Comparison of ENCODE assay signal across 8 cellular contexts in the genomic region with DNA sequence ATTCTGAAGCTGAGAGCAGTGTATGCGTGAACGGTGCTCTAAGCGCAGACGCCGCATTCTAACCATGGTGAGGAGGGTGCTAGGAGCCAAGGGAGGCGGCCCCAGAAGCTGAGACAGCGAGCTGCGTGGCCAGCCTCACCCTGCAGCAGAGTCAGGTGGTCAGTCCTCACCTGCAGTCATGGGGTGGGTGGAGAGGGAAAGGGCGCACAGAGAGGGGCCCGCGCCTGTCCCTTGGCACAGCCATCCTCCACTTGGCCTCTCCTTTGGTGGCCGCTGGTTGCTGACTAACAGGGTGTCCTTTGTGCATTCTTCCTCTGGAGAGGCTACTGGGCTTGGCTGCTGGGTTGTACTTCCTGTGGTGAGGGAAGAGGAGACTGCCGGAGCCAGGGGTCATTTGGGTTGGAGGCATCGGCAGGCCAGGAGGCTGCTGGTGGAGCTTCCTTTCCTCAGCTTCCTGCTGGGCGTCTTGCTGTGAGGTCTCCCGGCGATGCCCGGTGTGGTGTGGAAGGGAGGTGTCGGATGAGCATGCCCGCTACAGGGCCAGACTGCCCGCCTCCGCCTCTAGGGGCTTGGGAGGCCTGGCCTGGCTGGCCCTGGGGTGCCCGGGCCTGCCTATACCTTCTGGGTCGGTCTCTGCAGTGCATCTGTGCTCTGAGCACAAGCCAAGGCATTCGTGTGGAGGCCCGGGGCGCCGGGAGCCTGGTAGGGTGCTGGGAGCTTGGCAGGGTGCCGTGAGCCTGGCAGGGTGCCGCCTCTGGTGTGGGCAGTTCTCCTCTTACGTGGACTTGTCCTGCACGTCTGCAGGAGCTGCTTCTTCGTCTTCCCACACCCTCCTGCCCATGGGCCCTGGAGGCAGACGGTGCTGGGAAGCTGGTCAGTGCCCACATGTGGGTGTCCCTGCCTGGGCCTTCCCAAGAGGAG. TPM values are rescaled to one million over a fixed set of nuclear protein-coding genes. Genes with fewer than 3 reads are reported as not detected.
DNase-seq lines count a peak whose midpoint lies in the region; ATAC-seq, FAIRE-seq and TF ChIP-seq lines count a peak whose summit lies in the region.

No MANE protein-coding gene starts in this region.

- H3K27ac ChIP-seq in upper lobe of right lung, result peak overlapping the region; percentile 11

- peaks cover 12% of the 10 kb centered on the region for H3K36me3 Mint-ChIP-seq in activated naive CD4-positive, alpha-beta T cell treated with anti-CD3 and anti-CD28 coated beads, Interleukin-2, amount 50 U/mL, for 24 hours
- H3K36me3 Mint-ChIP-seq in chondrocyte (ENCODE audit: low read depth) (peaks cover 7% of the 10 kb centered on the region), Caco-2 (ENCODE audit: insufficient read depth, unreplicated experiment) (peaks cover 31% of the 10 kb centered on the region)

- no peak for DNase-seq in activated naive CD4-positive, alpha-beta T cell treated with Interleukin-2 at 50 U/mL for 16 hours
- no peak for DNase-seq in chondrocyte (ENCODE audit: low spot score)
- DNase-seq in lung microvascular endothelial cell (ENCODE audit: low read depth in 2 of 2), result peak; percentile 32 to 69
- DNase-seq in upper lobe of right lung, result no peak
- no peak for DNase-seq in GOT3 (lab: John Stamatoyannopoulos, UW)
- no peak for DNase-seq in urothelium cell line (ENCODE audit: low spot score)
- no peak for DNase-seq in Caco-2

- BruUV-seq in Caco-2 (replicated peaks; lab: Mats Ljungman, UMichigan), result no TSS peak

- no peaks in the 10 kb centered on the region for H3K9me3 ChIP-seq in upper lobe of right lung
- H3K9me3 ChIP-seq in Caco-2, result no peaks in the 10 kb centered on the region

- H3K27me3 ChIP-seq in upper lobe of right lung (no peaks in the 10 kb centered on the region), Caco-2 (replicated peaks; ENCODE audit: control insufficient read depth, insufficient read depth, low read length) (no peaks in the 10 kb centered on the region)

- H3K27me3 Mint-ChIP-seq in activated naive CD4-positive, alpha-beta T cell treated with anti-CD3 and anti-CD28 coated beads, Interleukin-2, amount 50 U/mL, for 24 hours, result no peaks in the 10 kb centered on the region
- H3K27me3 Mint-ChIP-seq in chondrocyte (ENCODE audit: low read depth) (no peaks in the 10 kb centered on the region), Caco-2 (ENCODE audit: insufficient read depth, unreplicated experiment) (no peaks in the 10 kb centered on the region)

- ATAC-seq in upper lobe of right lung, result peak; percentile 20

- H3K36me3 ChIP-seq in upper lobe of right lung, result peaks cover 43% of the 10 kb centered on the region
- H3K36me3 ChIP-seq in Caco-2 (ENCODE audit: control insufficient read depth, insufficient read depth, low read length), result peaks cover 2% of the 10 kb centered on the region; the same call in 1 of the 2 replicates

- no peaks in the 10 kb centered on the region for H3K9me3 Mint-ChIP-seq in activated naive CD4-positive, alpha-beta T cell treated with anti-CD3 and anti-CD28 coated beads, Interleukin-2, amount 50 U/mL, for 24 hours
- H3K9me3 Mint-ChIP-seq in chondrocyte (ENCODE audit: low read depth), result no peaks in the 10 kb centered on the region
- H3K9me3 Mint-ChIP-seq in Caco-2 (ENCODE audit: unreplicated experiment), result no peaks in the 10 kb centered on the region

- H3K4me1 ChIP-seq in upper lobe of right lung, result peaks cover 30% of the 10 kb centered on the region
- no peaks in the 10 kb centered on the region for H3K4me1 ChIP-seq in Caco-2

- no peak overlapping the region for H3K4me3 Mint-ChIP-seq in activated naive CD4-positive, alpha-beta T cell treated with anti-CD3 and anti-CD28 coated beads, Interleukin-2, amount 50 U/mL, for 24 hours
- H3K4me3 Mint-ChIP-seq in chondrocyte (ENCODE audit: unreplicated experiment) (no peak overlapping the region), Caco-2 (ENCODE audit: unreplicated experiment) (no peak overlapping the region)

- no peak for TF ChIP-seq CTCF in chondrocyte (IDR thresholded peaks at IDR 0.05)
- TF ChIP-seq CTCF in upper lobe of right lung (IDR thresholded peaks at IDR 0.05), result no peak
- no peak for TF ChIP-seq CTCF in Caco-2 (IDR thresholded peaks at IDR 0.05; ENCODE audit: insufficient read depth in 1 of 2, low read depth in 1 of 2, low read length in 1 of 2, severe bottlenecking in 1 of 2, unreplicated experiment in 1 of 2)

- H3K4me1 Mint-ChIP-seq in activated naive CD4-positive, alpha-beta T cell treated with anti-CD3 and anti-CD28 coated beads, Interleukin-2, amount 50 U/mL, for 24 hours, result peaks cover 29% of the 10 kb centered on the region
- H3K4me1 Mint-ChIP-seq in chondrocyte (ENCODE audit: low read depth) (peaks cover 28% of the 10 kb centered on the region), Caco-2 (ENCODE audit: low read depth, unreplicated experiment) (no peaks in the 10 kb centered on the region)

- CTCF ChIA-PET in Caco-2 (lab: Charles Lee), result interaction anchor here (0.7 to 1.3 kb wide), 2 partner anchors 33 to 82 kb away, joined by 3 to 9 read pairs; no protein-coding TSS in a partner anchor

- H3K27ac Mint-ChIP-seq in activated naive CD4-positive, alpha-beta T cell treated with anti-CD3 and anti-CD28 coated beads, Interleukin-2, amount 50 U/mL, for 24 hours, result peak overlapping the region; percentile 59
- H3K27ac Mint-ChIP-seq in chondrocyte (ENCODE audit: unreplicated experiment) (peak overlapping the region; percentile 41), Caco-2 (ENCODE audit: unreplicated experiment) (no peak overlapping the region)

- H3K4me3 ChIP-seq in upper lobe of right lung (no peak overlapping the region), Caco-2 (ENCODE audit: low read depth, low read length) (no peak overlapping the region)

- POLR2A ChIA-PET in Caco-2 (lab: Charles Lee), result no interaction called here

- intact Hi-C loops in upper lobe of right lung (cut with DNase I) (no loop called here), Caco-2 (cut with micrococcal nuclease; ENCODE audit: unreplicated experiment) (no loop called here)

- no peak for FAIRE-seq in urothelium cell line (lab: Jason Lieb, UNC)

RNA-seq across cellular contexts. Expression of gene RNF213, which starts 17.4 kb away (rescaled TPM):
- total RNA-seq in chondrocyte (72.5 to 104 TPM (median 73.2 TPM) in 3 replicates), lung microvascular endothelial cell (61.0 and 84.5 TPM in 2 replicates), upper lobe of right lung (236 TPM), Caco-2 (2022) (61.4 and 70.5 TPM in 2 replicates)

RNA-seq across cellular contexts. Expression of gene SLC26A11, which starts 57.8 kb away (rescaled TPM):
- 16.2 to 19.0 TPM (median 16.2 TPM) in 3 replicates for total RNA-seq in chondrocyte
- total RNA-seq in lung microvascular endothelial cell, result 5.9 and 8.1 TPM in 2 replicates
- 51.6 TPM for total RNA-seq in upper lobe of right lung
- 37.1 and 46.0 TPM in 2 replicates for total RNA-seq in Caco-2 (2022)

RNA-seq across cellular contexts. Expression of gene SGSH, which starts 57.9 kb away (rescaled TPM):
- 42.6 to 45.4 TPM (median 44.7 TPM) in 3 replicates for total RNA-seq in chondrocyte
- 8.5 and 9.2 TPM in 2 replicates for total RNA-seq in lung microvascular endothelial cell
- 59.8 TPM for total RNA-seq in upper lobe of right lung
- total RNA-seq in Caco-2 (2022), result 39.5 and 42.8 TPM in 2 replicates

Comparison
In these comparisons a context has a peak if more than half of its experiments do, and no peak if none do; other contexts are left out.
1. DNase-seq: peak in lung microvascular endothelial cell (2 of 2); none in activated naive CD4-positive, alpha-beta T cell treated with Interleukin-2 at 50 U/mL for 16 hours (single experiment), chondrocyte (single experiment), upper lobe of right lung (single experiment), GOT3 (single experiment), urothelium cell line (single experiment) and Caco-2 (0 of 2).